Comparison of ENCODE assay signal across 29 cellular contexts in the genomic region with DNA sequence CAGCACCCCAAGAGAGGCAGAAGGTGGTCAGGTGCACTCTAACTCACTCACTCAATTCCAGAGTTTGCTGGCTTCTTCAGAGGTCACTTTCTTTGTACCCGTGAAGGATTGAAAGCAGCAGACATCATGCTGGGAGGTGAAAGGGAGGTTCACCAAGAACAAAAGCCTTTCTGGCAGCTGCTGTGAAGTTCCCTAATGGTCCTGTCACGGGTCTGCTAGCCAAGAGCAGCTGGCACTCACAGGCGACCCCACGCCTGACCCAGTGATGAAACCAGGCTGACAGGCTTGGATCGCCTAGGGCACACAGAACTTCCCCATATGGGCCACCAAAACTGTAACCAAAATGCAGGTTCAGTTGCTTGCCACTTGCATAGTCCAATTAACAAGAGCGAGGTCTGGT. TPM values are rescaled to one million over a fixed set of nuclear protein-coding genes. Genes with fewer than 3 reads are reported as not detected.
"Had no signal": no experiment of that assay in that cellular context is flagged by ENCODE, and none has a peak within 500 bp of the region (broad histone marks: within the 10 kb centered on the region; RNA-seq: fewer than 3 reads in every experiment).

No MANE protein-coding gene starts in this region.

- ATAC-seq: activated CD8-positive, alpha-beta memory T cell treated with anti-CD3 and anti-CD28 coated beads, Interleukin-2, amount 10 ng/mL, durations not matched to agents 7 days and 5 days; Right ventricle myocardium inferior had no signal

- H2AFZ ChIP-seq: PC-9 had no signal

- DNase-seq: activated CD4-positive, alpha-beta memory T cell treated with anti-CD3 and anti-CD28 coated beads, Interleukin-2, amount 10 ng/mL, durations not matched to agents 7 days and 5 days; activated CD4-positive, alpha-beta T cell treated with anti-CD3 and anti-CD28 coated beads for 1 hour; activated CD4-positive, alpha-beta T cell treated with anti-CD3 and anti-CD28 coated beads for 48 hours; activated CD4-positive, CD25-positive, alpha-beta regulatory T cell; activated CD8-positive, alpha-beta memory T cell treated with anti-CD3 and anti-CD28 coated beads for 24 hours; activated CD8-positive, alpha-beta memory T cell treated with anti-CD3 and anti-CD28 coated beads, Interleukin-2, amount 10 ng/mL, durations not matched to agents 7 days and 5 days; activated CD8-positive, alpha-beta memory T cell treated with anti-CD3 and anti-CD28 coated beads, Interleukin-2, amount 50 U/mL, for 48 hours; activated effector memory CD4-positive, alpha-beta T cell treated with Interleukin-2 at 50 U/mL for 16 hours; activated naive CD4-positive, alpha-beta T cell treated with anti-CD3 and anti-CD28 coated beads, Interleukin-2, amount 10 ng/mL, durations not matched to agents 7 days and 5 days; activated T-cell treated with anti-CD3 and anti-CD28 coated beads, Interleukin-2, amount 50 U/mL, for 48 hours; amniotic stem cell; aorta; brain microvascular endothelial cell; central memory CD4-positive, alpha-beta T cell; NCI-H1105; NCI-H1417 treated with DMSO at 0.1 percent for 48 hours; NCI-H187 treated with DMSO at 0.1 percent for 48 hours; NCI-H2081; NCI-H510A; NCI-H526; PC-9; SIG-M5; SW 1271; T1000; WERI-Rb-1 had no signal

- H3K27me3 ChIP-seq: brain microvascular endothelial cell had no signal

- H3K27me3 Mint-ChIP-seq: activated CD4-positive, alpha-beta memory T cell treated with anti-CD3 and anti-CD28 coated beads, Interleukin-2, amount 10 ng/mL, durations not matched to agents 7 days and 5 days; activated CD8-positive, alpha-beta memory T cell treated with anti-CD3 and anti-CD28 coated beads, Interleukin-2, amount 10 ng/mL, durations not matched to agents 7 days and 5 days; activated naive CD4-positive, alpha-beta T cell treated with anti-CD3 and anti-CD28 coated beads, Interleukin-2, amount 10 ng/mL, durations not matched to agents 7 days and 5 days; activated naive CD8-positive, alpha-beta T cell had no signal

- H3K4me3 ChIP-seq: PC-9 had no signal

- H3K4me1 Mint-ChIP-seq: activated CD4-positive, alpha-beta memory T cell treated with anti-CD3 and anti-CD28 coated beads, Interleukin-2, amount 10 ng/mL, durations not matched to agents 7 days and 5 days; activated CD8-positive, alpha-beta memory T cell treated with anti-CD3 and anti-CD28 coated beads, Interleukin-2, amount 10 ng/mL, durations not matched to agents 7 days and 5 days; activated naive CD4-positive, alpha-beta T cell treated with anti-CD3 and anti-CD28 coated beads, Interleukin-2, amount 10 ng/mL, durations not matched to agents 7 days and 5 days had no signal

- H3K4me3 Mint-ChIP-seq: activated CD4-positive, alpha-beta memory T cell treated with anti-CD3 and anti-CD28 coated beads, Interleukin-2, amount 10 ng/mL, durations not matched to agents 7 days and 5 days; activated CD8-positive, alpha-beta memory T cell treated with anti-CD3 and anti-CD28 coated beads, Interleukin-2, amount 10 ng/mL, durations not matched to agents 7 days and 5 days; activated naive CD4-positive, alpha-beta T cell treated with anti-CD3 and anti-CD28 coated beads, Interleukin-2, amount 10 ng/mL, durations not matched to agents 7 days and 5 days; activated naive CD8-positive, alpha-beta T cell had no signal

- H3K27ac ChIP-seq: brain microvascular endothelial cell, KMS-11, PC-9, RWPE1, WERI-Rb-1 had no signal

- H3K4me2 ChIP-seq: KMS-11, PC-9 had no signal

- H3K9me3 Mint-ChIP-seq: activated CD4-positive, alpha-beta memory T cell treated with anti-CD3 and anti-CD28 coated beads, Interleukin-2, amount 10 ng/mL, durations not matched to agents 7 days and 5 days; activated naive CD4-positive, alpha-beta T cell treated with anti-CD3 and anti-CD28 coated beads, Interleukin-2, amount 10 ng/mL, durations not matched to agents 7 days and 5 days had no signal

- H3K27ac Mint-ChIP-seq: activated CD4-positive, alpha-beta memory T cell treated with anti-CD3 and anti-CD28 coated beads, Interleukin-2, amount 10 ng/mL, durations not matched to agents 7 days and 5 days; activated CD8-positive, alpha-beta memory T cell treated with anti-CD3 and anti-CD28 coated beads, Interleukin-2, amount 10 ng/mL, durations not matched to agents 7 days and 5 days; activated naive CD4-positive, alpha-beta T cell treated with anti-CD3 and anti-CD28 coated beads, Interleukin-2, amount 10 ng/mL, durations not matched to agents 7 days and 5 days; activated naive CD8-positive, alpha-beta T cell had no signal

- H3K9ac ChIP-seq: KMS-11 had no signal

- H3K36me3 Mint-ChIP-seq: activated CD8-positive, alpha-beta memory T cell treated with anti-CD3 and anti-CD28 coated beads, Interleukin-2, amount 10 ng/mL, durations not matched to agents 7 days and 5 days; activated naive CD4-positive, alpha-beta T cell treated with anti-CD3 and anti-CD28 coated beads, Interleukin-2, amount 10 ng/mL, durations not matched to agents 7 days and 5 days; activated naive CD8-positive, alpha-beta T cell had no signal

- H3K36me3 ChIP-seq: brain microvascular endothelial cell, WERI-Rb-1 had no signal

RNA-seq across cellular contexts. Expression of a gene that starts 11.8 kb away (rescaled TPM):
- total RNA-seq: PC-9 had no signal
